In genomic region chr9:128271112-128271511, GRCh38 we compare ENCODE assay signal across 15 cellular contexts.
"Had no signal": no experiment of that assay in that cellular context is flagged by ENCODE, and none has a peak within 500 bp of the region (broad histone marks: within the 10 kb centered on the region; RNA-seq: fewer than 3 reads in every experiment).

No MANE protein-coding gene starts in this region.

- H3K27ac ChIP-seq: cardiac muscle cell, hepatocyte, lower lobe of right lung, spleen, VCaP had no signal

- H3K9me3 ChIP-seq: lower lobe of right lung, spleen had no signal

- DNase-seq: activated CD4-positive, alpha-beta memory T cell treated with anti-CD3 and anti-CD28 coated beads, Interleukin-2, amount 10 ng/mL, durations not matched to agents 7 days and 5 days; activated CD4-positive, alpha-beta T cell treated with anti-CD3 and anti-CD28 coated beads for 36 hours; activated T-cell treated with anti-CD3 and anti-CD28 coated beads, Interleukin-2, amount 50 U/mL, for 48 hours; aorta; left cardiac atrium; lower lobe of right lung; naive B cell; right cardiac atrium; spleen; stimulated activated CD4-positive, alpha-beta T cell treated with anti-CD3 and anti-CD28 coated beads, Interleukin-1b, Interleukin-23, amount 100 ng/mL, for 48 hours; SW 1271 had no signal

- H3K27me3 ChIP-seq: cardiac muscle cell, hepatocyte, spleen had no signal

- ATAC-seq: activated CD4-positive, alpha-beta T cell treated with anti-CD3 and anti-CD28 coated beads for 36 hours; left cardiac atrium; lower lobe of right lung; right cardiac atrium; stimulated activated memory B cell treated with anti-CD40 and anti-IgM and Interleukin-4, amounts not matched to agents 10 μg/mL and 1 μg/mL and 100 μg/mL, for 72 hours had no signal

- H3K4me3 ChIP-seq: cardiac muscle cell, hepatocyte, lower lobe of right lung, spleen had no signal
